9 cellular contexts compared by ENCODE assay signal in the genomic region with DNA sequence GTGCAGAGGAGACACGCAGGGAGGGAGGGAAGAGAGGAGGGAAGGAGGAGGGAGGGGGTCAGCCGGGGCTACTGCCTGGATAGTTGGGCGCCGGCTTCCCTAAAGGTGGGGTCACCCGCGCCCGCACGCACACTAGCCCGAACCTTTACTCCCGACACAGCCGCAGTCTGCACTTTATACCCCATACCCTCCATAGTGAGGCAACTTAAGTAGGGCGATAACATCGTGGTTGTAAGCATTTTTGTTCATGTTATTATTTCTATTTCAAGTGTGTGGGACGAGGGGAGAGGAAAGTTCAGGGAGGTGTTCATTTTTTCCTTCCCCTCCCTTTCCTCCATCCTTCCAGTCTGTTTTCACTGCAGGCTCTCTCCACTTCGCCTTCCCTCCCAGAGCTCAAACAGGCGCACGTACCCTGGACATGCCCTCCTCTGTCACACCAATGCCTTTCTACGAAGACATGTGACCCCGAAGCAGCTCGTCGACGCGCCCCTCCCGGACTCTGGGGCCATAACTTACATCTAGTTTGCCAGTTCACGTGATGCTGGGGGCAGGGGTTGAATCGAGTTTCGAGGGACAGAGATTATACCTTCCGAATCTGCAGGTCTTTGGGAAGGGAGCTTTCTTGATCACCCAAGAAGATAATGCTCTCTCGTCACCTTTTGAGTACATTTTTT. TPM values are rescaled to one million over a fixed set of nuclear protein-coding genes. Genes with fewer than 3 reads are reported as not detected.
DNase-seq lines count a peak whose midpoint lies in the region; ATAC-seq and TF ChIP-seq lines count a peak whose summit lies in the region.
"Had no signal": no experiment of that assay in that cellular context is flagged by ENCODE, and none has a peak within 500 bp of the region (broad histone marks: within the 10 kb centered on the region; RNA-seq: fewer than 3 reads in every experiment).

A gene with protein sequence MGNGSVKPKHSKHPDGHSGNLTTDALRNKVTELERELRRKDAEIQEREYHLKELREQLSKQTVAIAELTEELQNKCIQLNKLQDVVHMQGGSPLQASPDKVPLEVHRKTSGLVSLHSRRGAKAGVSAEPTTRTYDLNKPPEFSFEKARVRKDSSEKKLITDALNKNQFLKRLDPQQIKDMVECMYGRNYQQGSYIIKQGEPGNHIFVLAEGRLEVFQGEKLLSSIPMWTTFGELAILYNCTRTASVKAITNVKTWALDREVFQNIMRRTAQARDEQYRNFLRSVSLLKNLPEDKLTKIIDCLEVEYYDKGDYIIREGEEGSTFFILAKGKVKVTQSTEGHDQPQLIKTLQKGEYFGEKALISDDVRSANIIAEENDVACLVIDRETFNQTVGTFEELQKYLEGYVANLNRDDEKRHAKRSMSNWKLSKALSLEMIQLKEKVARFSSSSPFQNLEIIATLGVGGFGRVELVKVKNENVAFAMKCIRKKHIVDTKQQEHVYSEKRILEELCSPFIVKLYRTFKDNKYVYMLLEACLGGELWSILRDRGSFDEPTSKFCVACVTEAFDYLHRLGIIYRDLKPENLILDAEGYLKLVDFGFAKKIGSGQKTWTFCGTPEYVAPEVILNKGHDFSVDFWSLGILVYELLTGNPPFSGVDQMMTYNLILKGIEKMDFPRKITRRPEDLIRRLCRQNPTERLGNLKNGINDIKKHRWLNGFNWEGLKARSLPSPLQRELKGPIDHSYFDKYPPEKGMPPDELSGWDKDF (minus strand): TSS at position 4 of the 674 bp plus-strand sequence. CDS start 10,175 bp downstream, outside the sequence.

- H3K27me3 ChIP-seq in mucosa of rectum (ENCODE audit: control insufficient read depth in 2 of 2, insufficient read depth in 2 of 2, low read length in 2 of 2) (peaks cover 19 to 26% of the 10 kb centered on the region in 2 donors), uterus (no peaks in the 10 kb centered on the region)

- H3K4me3 ChIP-seq in mucosa of rectum (ENCODE audit: low read length in 2 of 2) (peak within 1 kb of the TSS; percentile 53 to 69), uterus (peak within 1 kb of the TSS; percentile 2 to 21)

- H3K4me1 ChIP-seq in mucosa of rectum (ENCODE audit: control insufficient read depth in 2 of 2, insufficient read depth in 2 of 2, low read length in 2 of 2) (peaks cover 5 to 14% of the 10 kb centered on the region in 2 donors), uterus (peaks cover 0 to 5% of the 10 kb centered on the region in 2 donors)

- H3K9me3 Mint-ChIP-seq in chondrocyte (ENCODE audit: low read depth) = peaks cover under 1% of the 10 kb centered on the region

- H3K9ac ChIP-seq in mucosa of rectum (ENCODE audit: low read depth in 1 of 2, low read length in 2 of 2) = peak within 1 kb of the TSS in 1 of 2 donors; percentile 51

- H3K36me3 Mint-ChIP-seq in chondrocyte (ENCODE audit: low read depth) = no peaks in the 10 kb centered on the region
- H3K36me3 Mint-ChIP-seq: natural killer cell had no signal

- H3K4me1 Mint-ChIP-seq in chondrocyte (ENCODE audit: low read depth) = peaks cover 11% of the 10 kb centered on the region
- H3K4me1 Mint-ChIP-seq: natural killer cell had no signal

- intact Hi-C loops in Right ventricle myocardium superior (cut with DNase I) = no loop called here
- intact Hi-C loops in cardiac septum (cut with DNase I) = no loop called here
- intact Hi-C loops in uterus (cut with DNase I; ENCODE audit: low total_unique reads) = no loop called here

- no peak for TF ChIP-seq POLR2A in uterus (IDR thresholded peaks at IDR 0.05)

- DNase-seq in Right ventricle myocardium superior (peak; percentile 36), cardiac septum (ENCODE audit: low spot score) (no peak), chondrocyte (ENCODE audit: low spot score) (no peak), uterus (no peak), ureter (ENCODE audit: low spot score) (no peak), NCI-H1105 treated with DMSO at 0.1 percent for 48 hours (lab: John Stamatoyannopoulos, UW) (no peak)
- DNase-seq: natural killer cell had no signal

- ATAC-seq in Right ventricle myocardium superior (ENCODE audit: poor library complexity) = no peak
- no peak for ATAC-seq in GM18873 (IDR thresholded peaks at IDR 0.05; ENCODE audit: low FRiP score, unreplicated experiment)

- H3K9me3 ChIP-seq in mucosa of rectum (ENCODE audit: control insufficient read depth in 2 of 2, low read length in 2 of 2) (no peaks in the 10 kb centered on the region), uterus (no peaks in the 10 kb centered on the region)

- H3K36me3 ChIP-seq in mucosa of rectum (ENCODE audit: control insufficient read depth in 2 of 2, insufficient read depth in 2 of 2, low read length in 2 of 2) (no peaks in the 10 kb centered on the region), uterus (no peaks in the 10 kb centered on the region)

- H3K27ac ChIP-seq in mucosa of rectum (ENCODE audit: low read depth in 2 of 2, low read length in 2 of 2) = peak within 1 kb of the TSS in 1 of 2 donors; percentile 12
- no peak within 1 kb of the TSS for H3K27ac ChIP-seq in uterus

- H3K27me3 Mint-ChIP-seq in chondrocyte (ENCODE audit: low read depth) = peaks cover 41% of the 10 kb centered on the region

- no peak within 1 kb of the TSS for H3K27ac Mint-ChIP-seq in chondrocyte (ENCODE audit: unreplicated experiment)
- H3K27ac Mint-ChIP-seq: natural killer cell had no signal

- H3K4me3 Mint-ChIP-seq in chondrocyte (ENCODE audit: unreplicated experiment) = peak within 1 kb of the TSS; percentile 58
- H3K4me3 Mint-ChIP-seq: natural killer cell had no signal

- TF ChIP-seq CTCF in chondrocyte (IDR thresholded peaks at IDR 0.05) (no peak), uterus (IDR thresholded peaks at IDR 0.05) (no peak)

RNA-seq across cellular contexts. Expression of the gene that starts here (rescaled TPM):
- total RNA-seq in Right ventricle myocardium superior = 0.05 TPM
- 0.48 TPM for total RNA-seq in cardiac septum
- not detected in 3 replicates for total RNA-seq in chondrocyte
- total RNA-seq in uterus = 1 to 10 TPM in 1 of 4 donors, under 1 TPM in 1, not detected in 2; 0.18 to 4.4 TPM
- 4.7 TPM for total RNA-seq in ureter

Comparison
In these comparisons a context has a peak if more than half of its experiments do, and no peak if none do; other contexts are left out.
1. Peak in DNase-seq in Right ventricle myocardium superior; RNA of the gene not detected or under 1 TPM.